Comparison of ENCODE assay signal across 11 cellular contexts in the genomic region with DNA sequence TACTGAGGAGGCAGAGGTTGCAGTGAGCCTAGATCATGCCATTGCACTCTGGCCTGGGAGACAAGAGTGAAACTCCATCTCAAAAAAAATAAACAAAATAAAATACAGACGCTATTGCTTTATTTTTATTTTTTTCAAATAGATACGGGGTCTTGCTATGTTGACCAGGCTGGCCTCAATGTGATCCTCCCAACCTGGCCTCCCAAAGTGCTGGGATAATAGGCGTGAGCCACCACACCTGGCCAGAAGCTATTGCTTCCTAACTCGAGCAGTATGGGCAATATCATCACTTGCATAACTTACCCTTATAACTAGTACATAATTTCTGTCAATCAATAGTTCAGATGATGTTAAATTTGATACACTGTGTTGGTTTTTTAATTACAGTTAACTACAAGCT. TPM values are rescaled to one million over a fixed set of nuclear protein-coding genes. Genes with fewer than 3 reads are reported as not detected.
DNase-seq lines count a peak whose midpoint lies in the region; ATAC-seq and TF ChIP-seq lines count a peak whose summit lies in the region.
"Had no signal": no experiment of that assay in that cellular context is flagged by ENCODE, and none has a peak within 500 bp of the region (broad histone marks: within the 10 kb centered on the region; RNA-seq: fewer than 3 reads in every experiment).

No MANE protein-coding gene starts in this region.

- H4K20me1 ChIP-seq in BLaER1 treated with 17β-estradiol and CSF1 and Interleukin-3, amounts not matched to agents 10 nM and 100 nM = peaks cover 65 to 78% (median 74%) of the 10 kb centered on the region in 11 experiments

- no peaks in the 10 kb centered on the region for H3K27me3 ChIP-seq in BLaER1 treated with 17β-estradiol and CSF1 and Interleukin-3, amounts not matched to agents 10 nM and 100 nM
- H3K27me3 ChIP-seq in MG63 = no peaks in the 10 kb centered on the region

- H3K9me3 Mint-ChIP-seq in MCF 10A (ENCODE audit: unreplicated experiment) (no peaks in the 10 kb centered on the region), natural killer cell (no peaks in the 10 kb centered on the region)
- no peaks in the 10 kb centered on the region for H3K9me3 Mint-ChIP-seq in stimulated activated naive CD8-positive, alpha-beta T cell treated with anti-CD3 and anti-CD28 coated beads, Interleukin-15, amount 100 ng/mL, for 72 hours
- H3K9me3 Mint-ChIP-seq: activated naive CD4-positive, alpha-beta T cell treated with anti-CD3 and anti-CD28 coated beads, Interleukin-2, amount 10 ng/mL, durations not matched to agents 7 days and 5 days had no signal

- CTCF ChIA-PET in MCF 10A (lab: Yijun Ruan, JAX) = interaction anchor here (0.5 to 1.8 kb wide), 5 partner anchors 12 to 996 kb away, joined by 3 to 6 read pairs (median 3); no protein-coding TSS in a partner anchor

- peak overlapping the region in 4 of 10 experiments; percentile 79 to 87 (median 86); a peak in 5 of 20 replicates for H3K4me3 ChIP-seq in BLaER1 treated with 17β-estradiol and CSF1 and Interleukin-3, amounts not matched to agents 10 nM and 100 nM
- H3K4me3 ChIP-seq in MG63 = peak overlapping the region; percentile 98

- DNase-seq in MG63 (no peak), MCF 10A (ENCODE audit: unreplicated experiment) (no peak), natural killer cell (no peak), posterior cingulate gyrus (no peak), NCI-H1092 treated with DMSO at 0.1 percent for 48 hours (lab: John Stamatoyannopoulos, UW) (no peak)
- no peak for DNase-seq in stimulated activated naive CD8-positive, alpha-beta T cell treated with anti-CD3 and anti-CD28 coated beads, Interleukin-15, amount 100 ng/mL, for 72 hours
- DNase-seq: activated naive CD4-positive, alpha-beta T cell treated with anti-CD3 and anti-CD28 coated beads, Interleukin-2, amount 10 ng/mL, durations not matched to agents 7 days and 5 days; kidney glomerular epithelial cell; NCI-H69 had no signal

- H3K4me1 Mint-ChIP-seq in MCF 10A (ENCODE audit: insufficient read depth, unreplicated experiment) (peaks cover 38% of the 10 kb centered on the region), natural killer cell (peaks cover 54 to 63% of the 10 kb centered on the region in 2 donors)
- peaks cover 46% of the 10 kb centered on the region for H3K4me1 Mint-ChIP-seq in stimulated activated naive CD8-positive, alpha-beta T cell treated with anti-CD3 and anti-CD28 coated beads, Interleukin-15, amount 100 ng/mL, for 72 hours

- H3K36me3 Mint-ChIP-seq in MCF 10A (ENCODE audit: insufficient read depth, unreplicated experiment) = peaks cover 80% of the 10 kb centered on the region
- H3K36me3 Mint-ChIP-seq in natural killer cell = no peaks in the 10 kb centered on the region

- intact Hi-C loops in MCF 10A (cut with micrococcal nuclease) = no loop called here
- intact Hi-C loops in natural killer cell (cut with micrococcal nuclease) = no loop called here
- intact Hi-C loops in posterior cingulate gyrus (cut with DNase I) = no loop called here

- no peak for ATAC-seq in natural killer cell
- no peak for ATAC-seq in GM19467 (IDR thresholded peaks at IDR 0.05; ENCODE audit: unreplicated experiment)
- no peak for ATAC-seq in stimulated activated naive CD8-positive, alpha-beta T cell treated with anti-CD3 and anti-CD28 coated beads, Interleukin-15, amount 100 ng/mL, for 72 hours

- H3K4me2 ChIP-seq in BLaER1 treated with 17β-estradiol and CSF1 and Interleukin-3, amounts not matched to agents 10 nM and 100 nM = peak overlapping the region; percentile 84 to 97 (median 91); a peak in 21 of 22 replicates

- no peaks in the 10 kb centered on the region for H3K9me3 ChIP-seq in BLaER1 treated with 17β-estradiol and CSF1 and Interleukin-3, amounts not matched to agents 10 nM and 100 nM (replicated peaks in 1 of 11)
- H3K9me3 ChIP-seq in MG63 = no peaks in the 10 kb centered on the region

- H3K9ac ChIP-seq in BLaER1 treated with 17β-estradiol and CSF1 and Interleukin-3, amounts not matched to agents 10 nM and 100 nM = peak overlapping the region in 5 of 11 experiments; percentile 92 to 96 (median 95); a peak in 7 of 22 replicates

- H3K27me3 Mint-ChIP-seq in MCF 10A (ENCODE audit: insufficient read depth, unreplicated experiment) = no peaks in the 10 kb centered on the region
- no peaks in the 10 kb centered on the region for H3K27me3 Mint-ChIP-seq in natural killer cell (ENCODE audit: low read depth in 2 of 2)
- no peaks in the 10 kb centered on the region for H3K27me3 Mint-ChIP-seq in stimulated activated naive CD8-positive, alpha-beta T cell treated with anti-CD3 and anti-CD28 coated beads, Interleukin-15, amount 100 ng/mL, for 72 hours
- H3K27me3 Mint-ChIP-seq: activated naive CD4-positive, alpha-beta T cell treated with anti-CD3 and anti-CD28 coated beads, Interleukin-2, amount 10 ng/mL, durations not matched to agents 7 days and 5 days had no signal

- BruUV-seq in MCF 10A (replicated peaks; lab: Mats Ljungman, UMichigan) = no TSS peak

- peaks cover 28 to 44% (median 35%) of the 10 kb centered on the region in 10 experiments for H3K4me1 ChIP-seq in BLaER1 treated with 17β-estradiol and CSF1 and Interleukin-3, amounts not matched to agents 10 nM and 100 nM

- H3K36me3 ChIP-seq in BLaER1 treated with 17β-estradiol and CSF1 and Interleukin-3, amounts not matched to agents 10 nM and 100 nM = peaks cover 28 to 63% (median 42%) of the 10 kb centered on the region in 11 experiments
- H3K36me3 ChIP-seq in MG63 = peaks cover 27% of the 10 kb centered on the region

- peak overlapping the region; percentile 86 for H3K4me3 Mint-ChIP-seq in MCF 10A (ENCODE audit: unreplicated experiment)
- no peak overlapping the region for H3K4me3 Mint-ChIP-seq in natural killer cell
- peak overlapping the region in 1 of 2 donors; percentile 93 for H3K4me3 Mint-ChIP-seq in stimulated activated naive CD8-positive, alpha-beta T cell treated with anti-CD3 and anti-CD28 coated beads, Interleukin-15, amount 100 ng/mL, for 72 hours

- TF ChIP-seq CTCF in MCF 10A (IDR thresholded peaks at IDR 0.05; ENCODE audit: unreplicated experiment) (no peak), natural killer cell (IDR thresholded peaks at IDR 0.05) (no peak)

- no peak overlapping the region for H3K27ac ChIP-seq in BLaER1 treated with 17β-estradiol and CSF1 and Interleukin-3, amounts not matched to agents 10 nM and 100 nM

- H3K27ac Mint-ChIP-seq in MCF 10A (ENCODE audit: low read depth, unreplicated experiment) (no peak overlapping the region), natural killer cell (peak overlapping the region; percentile 99)
- H3K27ac Mint-ChIP-seq in stimulated activated naive CD8-positive, alpha-beta T cell treated with anti-CD3 and anti-CD28 coated beads, Interleukin-15, amount 100 ng/mL, for 72 hours = peak overlapping the region in 1 of 2 donors; percentile 19
- H3K27ac Mint-ChIP-seq: activated naive CD4-positive, alpha-beta T cell treated with anti-CD3 and anti-CD28 coated beads, Interleukin-2, amount 10 ng/mL, durations not matched to agents 7 days and 5 days had no signal

- POLR2A ChIA-PET in MCF 10A (lab: Yijun Ruan, JAX) = interaction anchor here (0.7 to 8.0 kb wide), 8 partner anchors 13 to 367 kb away, joined by 3 to 153 read pairs (median 4); a partner anchor contains a TSS

RNA-seq across cellular contexts. Expression of a gene that starts 3.0 kb away (rescaled TPM):
- 120 and 159 TPM in 2 replicates for total RNA-seq in MG63 (2014; rRNA removed; shearing (Covaris generic); ENCODE audit: low replicate concordance)
- total RNA-seq in MCF 10A (2022) (275 and 396 TPM in 2 replicates), natural killer cell (100 to 1,000 TPM in 1 of 3 donors, 10 to 100 TPM in 2; 88.0 to 132 (median 89.6) TPM)

RNA-seq across cellular contexts. Expression of a gene that starts 38.1 kb away (rescaled TPM):
- 4.0 and 8.8 TPM in 2 replicates for total RNA-seq in MG63 (2014; rRNA removed; shearing (Covaris generic); ENCODE audit: low replicate concordance)
- 23.0 and 23.1 TPM in 2 replicates for total RNA-seq in MCF 10A (2022)
- 10 to 100 TPM; 34.4 to 36.6 (median 35.5) TPM for total RNA-seq in natural killer cell

RNA-seq across cellular contexts. Expression of a gene that starts 50.0 kb away (rescaled TPM):
- not detected in 2 replicates for total RNA-seq in MG63 (2014; rRNA removed; shearing (Covaris generic); ENCODE audit: low replicate concordance)
- total RNA-seq in MCF 10A (2022) (0.47 and 0.58 TPM in 2 replicates), natural killer cell (under 1 TPM; 0.11 to 0.30 (median 0.21) TPM)
